In genomic region chr11:59151761-59152160, GRCh38 we compare ENCODE assay signal across 12 cellular contexts. TPM values are rescaled to one million over a fixed set of nuclear protein-coding genes. Genes with fewer than 3 reads are reported as not detected.
DNase-seq lines count a peak whose midpoint lies in the region; ATAC-seq and TF ChIP-seq lines count a peak whose summit lies in the region.
"Had no signal": no experiment of that assay in that cellular context is flagged by ENCODE, and none has a peak within 500 bp of the region (broad histone marks: within the 10 kb centered on the region; RNA-seq: fewer than 3 reads in every experiment).

No MANE protein-coding gene starts in this region.

- no peaks in the 10 kb centered on the region for H3K9me3 ChIP-seq in A673 (ENCODE audit: low read depth, low read length, poor library complexity, severe bottlenecking)
- H3K9me3 ChIP-seq: esophagus squamous epithelium had no signal

- no peak overlapping the region for H3K4me3 Mint-ChIP-seq in activated CD4-positive, alpha-beta memory T cell treated with anti-CD3 and anti-CD28 coated beads, Interleukin-2, amount 10 ng/mL, durations not matched to agents 7 days and 5 days
- no peak overlapping the region for H3K4me3 Mint-ChIP-seq in immature natural killer cell

- H3K36me3 Mint-ChIP-seq in activated CD4-positive, alpha-beta memory T cell treated with anti-CD3 and anti-CD28 coated beads, Interleukin-2, amount 10 ng/mL, durations not matched to agents 7 days and 5 days (ENCODE audit: low read depth): peaks cover 73% of the 10 kb centered on the region
- peaks cover 10 to 29% (median 20%) of the 10 kb centered on the region in 3 donors for H3K36me3 Mint-ChIP-seq in immature natural killer cell

- TF ChIP-seq CTCF in GM12865 (IDR thresholded peaks at IDR 0.05; ENCODE audit: insufficient read depth, low read depth, low read length, missing control alignments) (no peak), A673 (conservative IDR thresholded peaks at IDR 0.05; ENCODE audit: low read depth, low read length) (no peak)

- H3K27me3 Mint-ChIP-seq in activated CD4-positive, alpha-beta memory T cell treated with anti-CD3 and anti-CD28 coated beads, Interleukin-2, amount 10 ng/mL, durations not matched to agents 7 days and 5 days: no peaks in the 10 kb centered on the region
- no peaks in the 10 kb centered on the region for H3K27me3 Mint-ChIP-seq in immature natural killer cell (ENCODE audit: low read depth in 3 of 3)

- DNase-seq in GM12865 (ENCODE audit: low read depth): peak; percentile 61
- DNase-seq in activated CD4-positive, alpha-beta memory T cell treated with anti-CD3 and anti-CD28 coated beads, Interleukin-2, amount 10 ng/mL, durations not matched to agents 7 days and 5 days: no peak
- DNase-seq in immature natural killer cell: no peak
- no peak for DNase-seq in sciatic nerve (ENCODE audit: low spot score)
- DNase-seq in activated CD4-positive, CD25-positive, alpha-beta regulatory T cell treated with anti-CD3 and anti-CD28 coated beads, Interleukin-2, amount 50 U/mL, for 72 hours: no peak
- no peak for DNase-seq in A673 (ENCODE audit: low spot score)
- DNase-seq: Calu3, esophagus squamous epithelium, NCI-H1694, PC-3 had no signal

- peak; percentile 49 for ATAC-seq in GM19372 (IDR thresholded peaks at IDR 0.05; ENCODE audit: low read depth, unreplicated experiment)
- ATAC-seq in HG02973 (IDR thresholded peaks at IDR 0.05; ENCODE audit: unreplicated experiment): peak; percentile 69
- no peak for ATAC-seq in sciatic nerve
- ATAC-seq: PC-3 had no signal

- no TSS peak for BruUV-seq in A673 (replicated peaks; lab: Mats Ljungman, UMichigan)

- H3K4me3 ChIP-seq in GM12865 (ENCODE audit: low read depth, low read length): peak overlapping the region; percentile 40
- no peak overlapping the region for H3K4me3 ChIP-seq in A673 (ENCODE audit: low read depth, low read length, poor library complexity, severe bottlenecking)
- H3K4me3 ChIP-seq: esophagus squamous epithelium had no signal

- peaks cover 32% of the 10 kb centered on the region for H3K36me3 ChIP-seq in A673 (ENCODE audit: insufficient read depth, low read length, poor library complexity, severe bottlenecking)

- intact Hi-C loops in sciatic nerve (cut with DNase I): no loop called here
- intact Hi-C loops in A673 (cut with micrococcal nuclease; ENCODE audit: unreplicated experiment): loop anchor here (10.0 kb wide), 2 partner anchors 187 to 577 kb away; partner anchors contain the start of genes LPXN and ZFP91

- CTCF ChIA-PET in activated CD4-positive, alpha-beta memory T cell treated with anti-CD3 and anti-CD28 coated beads, Interleukin-2, amount 10 ng/mL, durations not matched to agents 7 days and 5 days (lab: Charles Lee): interaction anchor here (1.0 to 2.9 kb wide), 5 partner anchors 9 to 502 kb away, joined by 3 to 14 read pairs (median 4); partner anchors contain the start of genes DTX4 and FAM111A
- CTCF ChIA-PET in A673 (lab: Charles Lee): no interaction called here

- peak overlapping the region; percentile 76 for H3K27ac Mint-ChIP-seq in activated CD4-positive, alpha-beta memory T cell treated with anti-CD3 and anti-CD28 coated beads, Interleukin-2, amount 10 ng/mL, durations not matched to agents 7 days and 5 days
- peak overlapping the region in 3 of 6 donors; percentile 11 to 55 (median 30) for H3K27ac Mint-ChIP-seq in immature natural killer cell

- H3K9me3 Mint-ChIP-seq in activated CD4-positive, alpha-beta memory T cell treated with anti-CD3 and anti-CD28 coated beads, Interleukin-2, amount 10 ng/mL, durations not matched to agents 7 days and 5 days: no peaks in the 10 kb centered on the region
- no peaks in the 10 kb centered on the region for H3K9me3 Mint-ChIP-seq in immature natural killer cell

- no peaks in the 10 kb centered on the region for H3K27me3 ChIP-seq in A673 (replicated peaks; ENCODE audit: insufficient read depth, low read depth, low read length, poor library complexity)
- H3K27me3 ChIP-seq: esophagus squamous epithelium had no signal

- H3K4me1 Mint-ChIP-seq in activated CD4-positive, alpha-beta memory T cell treated with anti-CD3 and anti-CD28 coated beads, Interleukin-2, amount 10 ng/mL, durations not matched to agents 7 days and 5 days: peaks cover 57% of the 10 kb centered on the region
- H3K4me1 Mint-ChIP-seq in immature natural killer cell: peaks cover 9 to 24% of the 10 kb centered on the region in 2 donors

- no peak overlapping the region for H3K27ac ChIP-seq in A673 (ENCODE audit: low read depth, low read length, poor library complexity, severe bottlenecking)
- H3K27ac ChIP-seq: esophagus squamous epithelium had no signal

- H3K4me1 ChIP-seq in A673 (ENCODE audit: insufficient read depth, low read length, poor library complexity, severe bottlenecking): no peaks in the 10 kb centered on the region
- H3K4me1 ChIP-seq: esophagus squamous epithelium had no signal

- POLR2A ChIA-PET in activated CD4-positive, alpha-beta memory T cell treated with anti-CD3 and anti-CD28 coated beads, Interleukin-2, amount 10 ng/mL, durations not matched to agents 7 days and 5 days (lab: Charles Lee): interaction anchor here (1.3 to 4.6 kb wide), 5 partner anchors 8 to 45 kb away, joined by 3 to 24 read pairs (median 4); partner anchors contain the start of genes FAM111A and FAM111B
- POLR2A ChIA-PET in A673 (lab: Charles Lee; ENCODE audit: low non-redundant PET): no interaction called here

RNA-seq across cellular contexts. Expression of gene FAM111A, which starts 9.1 kb away (rescaled TPM):
- total RNA-seq in activated CD4-positive, alpha-beta memory T cell treated with anti-CD3 and anti-CD28 coated beads, Interleukin-2, amount 10 ng/mL, durations not matched to agents 7 days and 5 days: 100 to 1,000 TPM; 136 to 141 TPM
- 10 to 100 TPM; 28.6 to 41.8 (median 31.2) TPM for polyA plus RNA-seq in immature natural killer cell
- total RNA-seq in sciatic nerve (48.0 TPM), A673 (2021) (47.7 and 54.8 TPM in 2 replicates)

RNA-seq across cellular contexts. Expression of gene DTX4, which starts 20.2 kb away (rescaled TPM):
- total RNA-seq in activated CD4-positive, alpha-beta memory T cell treated with anti-CD3 and anti-CD28 coated beads, Interleukin-2, amount 10 ng/mL, durations not matched to agents 7 days and 5 days: under 1 TPM; 0.30 to 0.48 TPM
- 1 to 10 TPM in 1 of 3 donors, under 1 TPM in 2; 0.16 to 1.2 (median 0.22) TPM for polyA plus RNA-seq in immature natural killer cell
- total RNA-seq in sciatic nerve: 35.9 TPM
- total RNA-seq in A673 (2021): 1.9 and 2.0 TPM in 2 replicates

RNA-seq across cellular contexts. Expression of gene FAM111B, which starts 44.7 kb away (rescaled TPM):
- total RNA-seq in activated CD4-positive, alpha-beta memory T cell treated with anti-CD3 and anti-CD28 coated beads, Interleukin-2, amount 10 ng/mL, durations not matched to agents 7 days and 5 days: 10 to 100 TPM; 47.2 to 48.6 TPM
- polyA plus RNA-seq in immature natural killer cell: 1 to 10 TPM in 1 of 3 donors, under 1 TPM in 1, not detected in 1; 0.88 to 3.1 TPM
- total RNA-seq in sciatic nerve (0.89 TPM), A673 (2021) (41.5 and 50.1 TPM in 2 replicates)

Comparison
In these comparisons a context has a peak if more than half of its experiments do, and no peak if none do; other contexts are left out.
1. RNA of gene DTX4, which starts 20.2 kb away (total RNA-seq): 35.9 TPM in sciatic nerve (single experiment); 1.9 to 2.0 TPM in A673 and 0.30 to 0.48 TPM in activated CD4-positive, alpha-beta memory T cell treated with anti-CD3 and anti-CD28 coated beads, Interleukin-2, amount 10 ng/mL, durations not matched to agents 7 days and 5 days; every median in the first group is over 10 times any median in the second.
2. RNA of gene FAM111B, which starts 44.7 kb away (total RNA-seq): 41.5 to 50.1 TPM in A673 and 47.2 to 48.6 TPM in activated CD4-positive, alpha-beta memory T cell treated with anti-CD3 and anti-CD28 coated beads, Interleukin-2, amount 10 ng/mL, durations not matched to agents 7 days and 5 days; 0.89 TPM in sciatic nerve (single experiment); every median in the first group is over 10 times any median in the second.